Comparison of ENCODE assay signal across 9 cellular contexts in genomic region chr10:30219977-30220751, GRCh38.
A peak's percentile ranks its signal among the peaks of the same experiment; 100 is the strongest.
DNase-seq lines count a peak whose midpoint lies in the region; ATAC-seq, FAIRE-seq and TF ChIP-seq lines count a peak whose summit lies in the region.
"Had no signal": no experiment of that assay in that cellular context is flagged by ENCODE, and none has a peak within 500 bp of the region (broad histone marks: within the 10 kb centered on the region; RNA-seq: fewer than 3 reads in every experiment).

No MANE protein-coding gene starts in this region.

- no peaks in the 10 kb centered on the region for H3K36me3 Mint-ChIP-seq in astrocyte (ENCODE audit: low read depth, unreplicated experiment)

- H3K9me3 ChIP-seq in astrocyte (ENCODE audit: insufficient read depth, low read depth, low read length): no peaks in the 10 kb centered on the region

- TF ChIP-seq CTCF in AG09309 (IDR thresholded peaks at IDR 0.05; ENCODE audit: control insufficient read depth, insufficient read depth, low read depth, low read length, missing control alignments) (no peak), astrocyte (IDR thresholded peaks at IDR 0.05; ENCODE audit: insufficient read depth, low read depth, low read length) (no peak)

- H3K4me1 Mint-ChIP-seq in astrocyte (ENCODE audit: low read depth, unreplicated experiment): peaks cover 14% of the 10 kb centered on the region

- peak overlapping the region; percentile 73 for H3K4me2 ChIP-seq in astrocyte (ENCODE audit: low read length)

- peak; percentile 82 for FAIRE-seq in astrocyte (lab: Jason Lieb, UNC)
- FAIRE-seq: colon had no signal

- no peaks in the 10 kb centered on the region for H3K9me3 Mint-ChIP-seq in astrocyte (ENCODE audit: unreplicated experiment)

- H3K27ac Mint-ChIP-seq in astrocyte (ENCODE audit: unreplicated experiment): no peak overlapping the region

- peaks cover 2% of the 10 kb centered on the region for H3K27me3 ChIP-seq in astrocyte (ENCODE audit: insufficient read depth, low read length)

- H4K20me1 ChIP-seq in astrocyte (ENCODE audit: insufficient read depth, low read length): no peaks in the 10 kb centered on the region

- H3K79me2 ChIP-seq in astrocyte (ENCODE audit: insufficient read depth, low read length): no peaks in the 10 kb centered on the region

- H3K4me3 Mint-ChIP-seq in astrocyte (ENCODE audit: unreplicated experiment): no peak overlapping the region

- H3K27ac ChIP-seq in astrocyte (ENCODE audit: low read depth, low read length): no peak overlapping the region

- no peaks in the 10 kb centered on the region for H3K36me3 ChIP-seq in astrocyte (ENCODE audit: insufficient read depth, low read length)

- H3K4me1 ChIP-seq in astrocyte (ENCODE audit: insufficient read depth, low read length): peaks cover 3% of the 10 kb centered on the region

- no peak overlapping the region for H3K9ac ChIP-seq in astrocyte (ENCODE audit: low read length)

- DNase-seq in AG09309 (ENCODE audit: low read depth) (peak; percentile 11), HPDE6-E6E7 (ENCODE audit: extremely low spot score) (peak; percentile 13), astrocyte (ENCODE audit: low read depth) (peak; percentile 25), medulla oblongata (ENCODE audit: extremely low spot score) (peak; percentile 42), NCI-H748 (lab: John Stamatoyannopoulos, UW; ENCODE audit: unreplicated experiment) (no peak), NCI-H748 treated with DMSO at 0.1 percent for 48 hours (lab: John Stamatoyannopoulos, UW) (no peak)

- peak overlapping the region; percentile 43 for H2AFZ ChIP-seq in astrocyte (ENCODE audit: low read depth, low read length)

- H3K4me3 ChIP-seq in AG09309 (ENCODE audit: control insufficient read depth, low read depth, low read length): peak overlapping the region; percentile 26
- H3K4me3 ChIP-seq in astrocyte (ENCODE audit: insufficient read depth, low read depth, low read length): no peak overlapping the region

- peaks cover 4% of the 10 kb centered on the region for H3K27me3 Mint-ChIP-seq in astrocyte (ENCODE audit: low read depth, unreplicated experiment)

- ATAC-seq in HG02884 (IDR thresholded peaks at IDR 0.05; ENCODE audit: unreplicated experiment) (no peak), GM19324 (IDR thresholded peaks at IDR 0.05; ENCODE audit: low FRiP score, unreplicated experiment) (no peak)

Comparison
In these comparisons a context has a peak if more than half of its experiments do, and no peak if none do; other contexts are left out.
1. DNase-seq: peak in AG09309 (single experiment), HPDE6-E6E7 (single experiment), astrocyte (single experiment) and medulla oblongata (single experiment); none in NCI-H748 (single experiment) and NCI-H748 treated with DMSO at 0.1 percent for 48 hours (single experiment).